ENCODE assay signal across 8 cellular contexts in genomic region chr9:128771094-128771721, GRCh38. TPM values are rescaled to one million over a fixed set of nuclear protein-coding genes. Genes with fewer than 3 reads are reported as not detected.
DNase-seq lines count a peak whose midpoint lies in the region; ATAC-seq and TF ChIP-seq lines count a peak whose summit lies in the region.

No MANE protein-coding gene starts in this region.

- H3K27ac Mint-ChIP-seq in activated B cell treated with CpG ODN at 0.5 μM for 24 hours = peak overlapping the region; percentile 84

- H3K9me3 Mint-ChIP-seq in activated B cell treated with CpG ODN at 0.5 μM for 24 hours = no peaks in the 10 kb centered on the region

- no peak for DNase-seq in AG04450 (ENCODE audit: low read depth, low spot score)
- DNase-seq in activated B cell treated with CpG ODN at 0.5 μM for 24 hours = no peak
- DNase-seq in fibroblast of villous mesenchyme (ENCODE audit: low read depth) = peak; percentile 32
- DNase-seq in osteoblast (ENCODE audit: insufficient read length, low spot score, missing footprints) = peak; percentile 72
- no peak for DNase-seq in activated gamma-delta T cell treated with Interleukin-2 at 50 U/mL for 16 hours
- no peak for DNase-seq in effector CD8-positive, alpha-beta T cell (lab: John Stamatoyannopoulos, UW)

- peaks cover 8% of the 10 kb centered on the region for H3K36me3 Mint-ChIP-seq in activated B cell treated with CpG ODN at 0.5 μM for 24 hours (ENCODE audit: low read depth)

- H3K36me3 ChIP-seq in osteoblast (ENCODE audit: insufficient read depth, low read length) = no peaks in the 10 kb centered on the region

- H3K4me1 ChIP-seq in osteoblast (ENCODE audit: insufficient read depth, low read length) = peaks cover 14% of the 10 kb centered on the region

- H3K4me2 ChIP-seq in osteoblast (ENCODE audit: insufficient read depth, low read length) = peak overlapping the region; percentile 98

- peaks cover 41% of the 10 kb centered on the region for H3K79me2 ChIP-seq in osteoblast (ENCODE audit: insufficient read depth, low read length)

- H3K4me1 Mint-ChIP-seq in activated B cell treated with CpG ODN at 0.5 μM for 24 hours = peaks cover 24% of the 10 kb centered on the region

- peaks cover 11% of the 10 kb centered on the region for H4K20me1 ChIP-seq in osteoblast (ENCODE audit: insufficient read depth, low read length)

- CTCF ChIA-PET in AG04450 (lab: Charles Lee) = interaction anchor here (0.6 to 1.9 kb wide), 3 partner anchors 13 to 157 kb away, joined by 3 to 10 read pairs (median 4); partner anchors contain the start of gene ENDOG
- CTCF ChIA-PET in activated B cell treated with CpG ODN at 0.5 μM for 24 hours (lab: Charles Lee) = no interaction called here

- POLR2A ChIA-PET in AG04450 (lab: Yijun Ruan, JAX) (interaction anchor here (0.6 to 1.1 kb wide), 2 partner anchors 18 to 29 kb away, joined by 3 to 4 read pairs; no protein-coding TSS in a partner anchor), activated B cell treated with CpG ODN at 0.5 μM for 24 hours (lab: Charles Lee) (interaction anchor here (0.5 to 3.0 kb wide), 11 partner anchors 14 to 228 kb away, joined by 3 to 17 read pairs (median 5); partner anchors contain the start of genes DOLK, ENDOG, NUP188 and PKN3)

- H3K4me3 ChIP-seq in AG04450 (ENCODE audit: low read depth, low read length) (peak overlapping the region; percentile 99), fibroblast of villous mesenchyme (ENCODE audit: low read depth, low read length) (peak overlapping the region; percentile 87), osteoblast (ENCODE audit: insufficient read depth, low read length) (peak overlapping the region; percentile 98)

- peak overlapping the region; percentile 92 for H3K4me3 Mint-ChIP-seq in activated B cell treated with CpG ODN at 0.5 μM for 24 hours

- ATAC-seq in GM18868 (IDR thresholded peaks at IDR 0.05; ENCODE audit: unreplicated experiment) = peak; percentile 13
- peak; percentile 10 for ATAC-seq in HG03342 (IDR thresholded peaks at IDR 0.05; ENCODE audit: unreplicated experiment)
- peak; percentile 4 for ATAC-seq in activated B cell treated with CpG ODN at 0.5 μM for 24 hours (ENCODE audit: low read depth)

- H3K27me3 ChIP-seq in AG04450 (ENCODE audit: control insufficient read depth, insufficient read depth, low read length) (no peaks in the 10 kb centered on the region), osteoblast (ENCODE audit: insufficient read depth, low read length) (no peaks in the 10 kb centered on the region)

- intact Hi-C loops in activated B cell treated with CpG ODN at 0.5 μM for 24 hours (cut with micrococcal nuclease) = loop anchor here (1.0 to 5.0 kb wide), 6 partner anchors 47 to 264 kb away; partner anchors contain the start of genes DYNC2I2, LRRC8A, SET and ZDHHC12

- no peaks in the 10 kb centered on the region for H3K27me3 Mint-ChIP-seq in activated B cell treated with CpG ODN at 0.5 μM for 24 hours

- H3K9me3 ChIP-seq in AG04450 (ENCODE audit: control insufficient read depth, insufficient read depth, low read length) = peaks cover 6% of the 10 kb centered on the region
- H3K9me3 ChIP-seq in osteoblast (ENCODE audit: low read depth, low read length) = no peaks in the 10 kb centered on the region

- H3K27ac ChIP-seq in AG04450 (ENCODE audit: low read depth, low read length) (peak overlapping the region; percentile 77), osteoblast (ENCODE audit: low read depth, low read length) (peak overlapping the region; percentile 90)

- no peak for TF ChIP-seq CTCF in AG04450 (IDR thresholded peaks at IDR 0.05; ENCODE audit: low read depth, low read length)
- TF ChIP-seq CTCF in activated B cell treated with CpG ODN at 0.5 μM for 24 hours (IDR thresholded peaks at IDR 0.05) = no peak
- TF ChIP-seq CTCF in fibroblast of villous mesenchyme (IDR thresholded peaks at IDR 0.05; ENCODE audit: insufficient read depth, low read depth, low read length) = peak; percentile 4
- no peak for TF ChIP-seq CTCF in osteoblast (IDR thresholded peaks at IDR 0.05; ENCODE audit: extremely low read depth, low read depth, low read length)

- H2AFZ ChIP-seq in osteoblast (ENCODE audit: low read length) = peak overlapping the region; percentile 95

RNA-seq across cellular contexts. Expression of gene ZER1, which starts 0.5 kb away (rescaled TPM):
- polyA plus RNA-seq in AG04450 (2011; rRNA removed) = 28.0 and 38.4 TPM in 2 replicates
- polyA minus RNA-seq in AG04450 (2011; rRNA and poly(A)+ RNA removed) = 37.1 and 87.6 TPM in 2 replicates
- 24.0 and 26.0 TPM in 2 replicates for total RNA-seq in activated B cell treated with CpG ODN at 0.5 μM for 24 hours
- 17.3 and 22.9 TPM in 2 replicates for total RNA-seq in fibroblast of villous mesenchyme
- 26.4 and 27.1 TPM in 2 replicates for total RNA-seq in osteoblast

RNA-seq across cellular contexts. Expression of gene TBC1D13, which starts 15.8 kb away (rescaled TPM):
- polyA plus RNA-seq in AG04450 (2011; rRNA removed) = 25.7 and 27.4 TPM in 2 replicates
- polyA minus RNA-seq in AG04450 (2011; rRNA and poly(A)+ RNA removed) = 21.7 and 25.2 TPM in 2 replicates
- total RNA-seq in activated B cell treated with CpG ODN at 0.5 μM for 24 hours (21.5 and 26.4 TPM in 2 replicates), fibroblast of villous mesenchyme (10.4 and 12.9 TPM in 2 replicates), osteoblast (17.0 and 18.6 TPM in 2 replicates)

RNA-seq across cellular contexts. Expression of gene ENDOG, which starts 47.1 kb away (rescaled TPM):
- polyA plus RNA-seq in AG04450 (2011; rRNA removed) = 6.3 and 7.8 TPM in 2 replicates
- 4.9 and 6.5 TPM in 2 replicates for polyA minus RNA-seq in AG04450 (2011; rRNA and poly(A)+ RNA removed)
- total RNA-seq in activated B cell treated with CpG ODN at 0.5 μM for 24 hours (14.6 and 16.9 TPM in 2 replicates), fibroblast of villous mesenchyme (17.3 and 26.4 TPM in 2 replicates), osteoblast (17.4 and 18.0 TPM in 2 replicates)

RNA-seq across cellular contexts. Expression of gene ZDHHC12, which starts 47.3 kb away (rescaled TPM):
- polyA plus RNA-seq in AG04450 (2011; rRNA removed) = 23.2 and 33.7 TPM in 2 replicates
- 6.2 and 8.4 TPM in 2 replicates for polyA minus RNA-seq in AG04450 (2011; rRNA and poly(A)+ RNA removed)
- total RNA-seq in activated B cell treated with CpG ODN at 0.5 μM for 24 hours (40.0 and 40.7 TPM in 2 replicates), fibroblast of villous mesenchyme (30.7 and 40.6 TPM in 2 replicates), osteoblast (32.7 and 35.1 TPM in 2 replicates)

RNA-seq across cellular contexts. Expression of gene SPOUT1, which starts 58.4 kb away (rescaled TPM):
- 19.1 and 24.7 TPM in 2 replicates for polyA plus RNA-seq in AG04450 (2011; rRNA removed)
- polyA minus RNA-seq in AG04450 (2011; rRNA and poly(A)+ RNA removed) = 53.7 and 94.3 TPM in 2 replicates
- total RNA-seq in activated B cell treated with CpG ODN at 0.5 μM for 24 hours (78.9 and 79.1 TPM in 2 replicates), fibroblast of villous mesenchyme (11.7 and 12.6 TPM in 2 replicates), osteoblast (10.1 and 10.3 TPM in 2 replicates)

Comparison
In these comparisons a context has a peak if more than half of its experiments do, and no peak if none do; other contexts are left out.
1. DNase-seq: peak in fibroblast of villous mesenchyme (single experiment) and osteoblast (single experiment); none in AG04450 (single experiment), activated B cell treated with CpG ODN at 0.5 μM for 24 hours (single experiment), activated gamma-delta T cell treated with Interleukin-2 at 50 U/mL for 16 hours (single experiment) and effector CD8-positive, alpha-beta T cell (single experiment).
2. Peak in every context shown above with its lines, with median percentiles within 50 percentile points of each other: H3K4me3 ChIP-seq and ATAC-seq.